In genomic region chr5:6743161-6743560, GRCh38 we compare ENCODE assay signal across 19 cellular contexts. TPM values are rescaled to one million over a fixed set of nuclear protein-coding genes. Genes with fewer than 3 reads are reported as not detected.
DNase-seq lines count a peak whose midpoint lies in the region; ATAC-seq and TF ChIP-seq lines count a peak whose summit lies in the region.
"Had no signal": no experiment of that assay in that cellular context is flagged by ENCODE, and none has a peak within 500 bp of the region (broad histone marks: within the 10 kb centered on the region; RNA-seq: fewer than 3 reads in every experiment).

No MANE protein-coding gene starts in this region.

- H3K36me3 Mint-ChIP-seq in H9 (ENCODE audit: insufficient read depth in 1 of 3, low read depth in 3 of 3) (peaks cover 28 to 66% (median 47%) of the 10 kb centered on the region in 3 experiments), osteocyte (ENCODE audit: unreplicated experiment) (peaks cover 30% of the 10 kb centered on the region), progenitor cell of endocrine pancreas (ENCODE audit: insufficient read depth) (peaks cover 16% of the 10 kb centered on the region)

- no peak overlapping the region for H4K91ac ChIP-seq in H9 (ENCODE audit: insufficient read length, low read depth, low read length)

- H2BK20ac ChIP-seq in H9 (ENCODE audit: low read depth, low read length, poor library complexity, severe bottlenecking) = no peak overlapping the region

- H3K4me2 ChIP-seq in BLaER1 (no peak overlapping the region), H9 (ENCODE audit: insufficient read depth, insufficient read length, low read length) (no peak overlapping the region)
- H3K4me2 ChIP-seq: KMS-11, smooth muscle cell had no signal

- H3K36me3 ChIP-seq in BLaER1 = peaks cover 95% of the 10 kb centered on the region

- no peak overlapping the region for H3K27ac ChIP-seq in BLaER1
- no peak overlapping the region for H3K27ac ChIP-seq in H9 (ENCODE audit: insufficient read length, low read depth, low read length)
- H3K27ac ChIP-seq: KMS-11, left ventricle myocardium inferior had no signal

- 0 out of 2 replicates have a peak overlapping the region, but pooled peaks have one; percentile 1 for H3K9ac ChIP-seq in BLaER1
- H3K9ac ChIP-seq in H9 (ENCODE audit: extremely low read depth, insufficient read length, low read length) = no peak overlapping the region
- H3K9ac ChIP-seq: KMS-11 had no signal

- H3K18ac ChIP-seq in H9 (ENCODE audit: insufficient read length, low read depth, low read length) = no peak overlapping the region

- H4K8ac ChIP-seq in H9 (replicated peaks; ENCODE audit: insufficient read length, low read depth, low read length) = no peak overlapping the region

- no peak overlapping the region for H2BK5ac ChIP-seq in H9 (ENCODE audit: insufficient read length, low read length)

- H3K4me3 Mint-ChIP-seq in H9 (no peak overlapping the region), osteocyte (ENCODE audit: unreplicated experiment) (no peak overlapping the region), progenitor cell of endocrine pancreas (ENCODE audit: low read depth) (no peak overlapping the region)
- H3K4me3 Mint-ChIP-seq: CD14-positive monocyte, mesothelial cell of epicardium, T-helper 17 cell had no signal

- H3K14ac ChIP-seq in H9 (ENCODE audit: insufficient read depth, low read length) = no peak overlapping the region; the same call in 1 of the 2 replicates

- H3K4me3 ChIP-seq in BLaER1 = no peak overlapping the region
- H3K4me3 ChIP-seq: left ventricle myocardium inferior, smooth muscle cell had no signal

- H3K56ac ChIP-seq in H9 (ENCODE audit: insufficient read length, low read depth, low read length) = no peak overlapping the region

- H3K4me1 Mint-ChIP-seq in H9 = peaks cover 11 to 17% of the 10 kb centered on the region in 2 experiments
- H3K4me1 Mint-ChIP-seq in osteocyte (ENCODE audit: unreplicated experiment) = peaks cover 3% of the 10 kb centered on the region
- H3K4me1 Mint-ChIP-seq in progenitor cell of endocrine pancreas (ENCODE audit: low read depth) = no peaks in the 10 kb centered on the region
- H3K4me1 Mint-ChIP-seq: CD14-positive monocyte, mesothelial cell of epicardium had no signal

- no peak overlapping the region for H2BK120ac ChIP-seq in H9 (ENCODE audit: low read depth, low read length, poor library complexity, severe bottlenecking)

- H3K79me2 ChIP-seq in H9 (ENCODE audit: insufficient read depth, low read length) = peaks cover 3% of the 10 kb centered on the region; the same call in 1 of the 2 replicates

- no CpG with 5 or more reads among the region's 10 CpGs for WGBS in H9 (ENCODE audit: extremely low coverage, insufficient read length, low lambda C conversion rate)

- H4K5ac ChIP-seq in H9 (ENCODE audit: insufficient read length, low read depth, low read length) = no peak overlapping the region

- H3T11ph ChIP-seq in H9 (ENCODE audit: low read length) = no peak overlapping the region

- H3K27me3 Mint-ChIP-seq in H9 (ENCODE audit: low read depth) (no peaks in the 10 kb centered on the region), osteocyte (ENCODE audit: unreplicated experiment) (no peaks in the 10 kb centered on the region), progenitor cell of endocrine pancreas (no peaks in the 10 kb centered on the region)
- H3K27me3 Mint-ChIP-seq: naive B cell, T-helper 17 cell had no signal

- H3K27me3 ChIP-seq in BLaER1 (no peaks in the 10 kb centered on the region), H9 (ENCODE audit: insufficient read depth, low read length) (no peaks in the 10 kb centered on the region)

- no peak overlapping the region for H3K4ac ChIP-seq in H9 (ENCODE audit: low read depth, low read length)

- no peak for TF ChIP-seq CTCF in H9 (conservative IDR thresholded peaks at IDR 0.05)
- TF ChIP-seq CTCF in osteocyte (IDR thresholded peaks at IDR 0.05) = no peak
- TF ChIP-seq CTCF in progenitor cell of endocrine pancreas (IDR thresholded peaks at IDR 0.05; ENCODE audit: unreplicated experiment) = no peak

- ATAC-seq in GM18867 (IDR thresholded peaks at IDR 0.05; ENCODE audit: unreplicated experiment) (no peak), left lobe of liver (no peak)
- ATAC-seq: T-helper 17 cell had no signal

- H3K27ac Mint-ChIP-seq in H9 (peak overlapping the region; percentile 16 to 87 (median 76); a peak in 4 of 7 replicates), osteocyte (ENCODE audit: unreplicated experiment) (peak overlapping the region; percentile 13), progenitor cell of endocrine pancreas (no peak overlapping the region)
- H3K27ac Mint-ChIP-seq: mesothelial cell of epicardium, T-helper 17 cell had no signal

- H4K20me1 ChIP-seq in BLaER1 (peaks cover 100% of the 10 kb centered on the region), H9 (ENCODE audit: control insufficient read depth, insufficient read depth, insufficient read length) (no peaks in the 10 kb centered on the region)

- H2AFZ ChIP-seq in H9 (ENCODE audit: low read length) = no peak overlapping the region

- H3K9me3 ChIP-seq in BLaER1 = no peaks in the 10 kb centered on the region
- H3K9me3 ChIP-seq in H9 (ENCODE audit: control insufficient read depth, low read depth, low read length) = no peaks in the 10 kb centered on the region
- H3K9me3 ChIP-seq: left ventricle myocardium inferior had no signal

- no peak overlapping the region for H3K23ac ChIP-seq in H9 (ENCODE audit: insufficient read length, low read depth, low read length)

- no peak overlapping the region for H2AK5ac ChIP-seq in H9 (ENCODE audit: insufficient read length, low read length)

- no peaks in the 10 kb centered on the region for H3K9me3 Mint-ChIP-seq in H9
- no peaks in the 10 kb centered on the region for H3K9me3 Mint-ChIP-seq in osteocyte (ENCODE audit: unreplicated experiment)
- no peaks in the 10 kb centered on the region for H3K9me3 Mint-ChIP-seq in progenitor cell of endocrine pancreas (ENCODE audit: low read depth)
- H3K9me3 Mint-ChIP-seq: CD14-positive monocyte, mesothelial cell of epicardium, naive B cell had no signal

- no peak for DNase-seq in H9
- DNase-seq in cerebellar cortex (ENCODE audit: low spot score) = peak; percentile 62
- peak; percentile 48 for DNase-seq in osteocyte (ENCODE audit: extremely low spot score, unreplicated experiment)
- DNase-seq in progenitor cell of endocrine pancreas (ENCODE audit: low spot score, unreplicated experiment) = no peak
- no peak for DNase-seq in left lobe of liver (ENCODE audit: low spot score)
- DNase-seq: activated CD4-positive, alpha-beta T cell treated with anti-CD3 and anti-CD28 coated beads for 1 hour; cerebellar nuclear complex; left ventricle myocardium inferior; naive B cell; NCI-H1417 treated with DMSO at 0.1 percent for 48 hours; NCI-H774; T-helper 17 cell; trophoblast cell had no signal

- peaks cover 3% of the 10 kb centered on the region for H3K79me1 ChIP-seq in H9 (ENCODE audit: insufficient read depth, low read depth, low read length, poor library complexity, severe bottlenecking)

- H3K4me1 ChIP-seq in BLaER1 = no peaks in the 10 kb centered on the region
- H3K4me1 ChIP-seq in H9 (ENCODE audit: insufficient read depth, low read length) = peaks cover 5% of the 10 kb centered on the region; the same call in 1 of the 2 replicates

- H2BK12ac ChIP-seq in H9 (ENCODE audit: insufficient read length, low read depth, low read length) = no peak overlapping the region

- H2BK15ac ChIP-seq in H9 (ENCODE audit: low read depth, low read length) = no peak overlapping the region

- no peaks in the 10 kb centered on the region for H3K23me2 ChIP-seq in H9 (ENCODE audit: insufficient read length, low read depth, low read length, poor library complexity, severe bottlenecking)

RNA-seq across cellular contexts. Expression of gene TENT4A, which starts 29.9 kb away (rescaled TPM):
- total RNA-seq in H9 (2021) (25.6 and 25.7 TPM in 2 replicates), osteocyte (21.3 and 21.6 TPM in 2 replicates), progenitor cell of endocrine pancreas (30.0 and 31.8 TPM in 2 replicates), left lobe of liver (14.3 TPM)

Comparison
In these comparisons a context has a peak if more than half of its experiments do, and no peak if none do; other contexts are left out.
1. DNase-seq: peak in cerebellar cortex (single experiment) and osteocyte (single experiment); none in H9 (single experiment), progenitor cell of endocrine pancreas (single experiment) and left lobe of liver (single experiment).